Comparison of ENCODE assay signal across 11 cellular contexts in the genomic region with DNA sequence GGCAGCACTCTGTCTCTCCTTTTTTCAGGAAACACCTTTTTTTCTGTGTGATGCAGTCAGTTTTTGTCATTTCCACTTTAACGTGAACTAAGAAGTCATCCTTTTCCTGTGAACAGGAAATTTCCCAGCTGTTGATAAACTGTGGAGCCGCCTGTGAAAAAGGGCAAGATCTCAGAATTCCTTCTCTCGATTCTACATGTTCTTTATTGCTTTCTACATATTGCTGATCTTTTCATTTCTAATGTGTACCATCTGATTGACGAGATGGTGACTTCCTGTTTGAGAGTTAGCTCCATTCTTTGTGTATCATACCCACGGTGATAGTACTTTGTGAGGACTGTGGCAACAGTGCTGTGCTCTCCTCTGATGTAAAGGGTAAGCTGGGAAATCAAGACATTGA. TPM values are rescaled to one million over a fixed set of nuclear protein-coding genes. Genes with fewer than 3 reads are reported as not detected.
A peak's percentile ranks its signal among the peaks of the same experiment; 100 is the strongest.
DNase-seq lines count a peak whose midpoint lies in the region; FAIRE-seq and TF ChIP-seq lines count a peak whose summit lies in the region.
"Had no signal": no experiment of that assay in that cellular context is flagged by ENCODE, and none has a peak within 500 bp of the region (broad histone marks: within the 10 kb centered on the region; RNA-seq: fewer than 3 reads in every experiment).

No MANE protein-coding gene starts in this region.

- DNase-seq in CD14-positive monocyte (ENCODE audit: low spot score) (no peak), GM19239 (ENCODE audit: insufficient read length, low spot score) (no peak), mesothelial cell of epicardium (ENCODE audit: low spot score in 2 of 2, unreplicated experiment in 2 of 2) (no peak), anterior cingulate cortex (lab: John Stamatoyannopoulos, UW) (no peak), putamen (ENCODE audit: low spot score) (no peak)
- DNase-seq in T-helper 2 cell treated with Interferon-gamma antibody and Interleukin-4, amounts not matched to agents 5 μg/mL and 100 μg/mL, for 36 hours (ENCODE audit: low spot score): no peak
- DNase-seq in stimulated activated CD4-positive, alpha-beta T cell treated with anti-CD3 and anti-CD28 coated beads, Interleukin-4, amount 100 ng/mL, for 1 hour: no peak
- no peak for DNase-seq in stimulated activated CD4-positive, alpha-beta T cell treated with anti-CD3 and anti-CD28 coated beads, Interleukin-15, amount 100 ng/mL, for 24 hours
- DNase-seq: islet precursor cell, NCI-H526 had no signal

- peak overlapping the region; percentile 13 to 78 (median 61) for H3K27ac Mint-ChIP-seq in CD14-positive monocyte
- peak overlapping the region; percentile 67 for H3K27ac Mint-ChIP-seq in T-helper 2 cell treated with Interferon-gamma antibody and Interleukin-4, amounts not matched to agents 5 μg/mL and 100 μg/mL, for 36 hours
- peak overlapping the region; percentile 75 for H3K27ac Mint-ChIP-seq in mesothelial cell of epicardium

- intact Hi-C loops in CD14-positive monocyte (cut with micrococcal nuclease): no loop called here

- H3K4me3 Mint-ChIP-seq in CD14-positive monocyte (peak overlapping the region; percentile 37 to 85), mesothelial cell of epicardium (no peak overlapping the region)
- peak overlapping the region; percentile 76 for H3K4me3 Mint-ChIP-seq in T-helper 2 cell treated with Interferon-gamma antibody and Interleukin-4, amounts not matched to agents 5 μg/mL and 100 μg/mL, for 36 hours

- peaks cover 4 to 7% of the 10 kb centered on the region in 2 donors for H3K36me3 Mint-ChIP-seq in CD14-positive monocyte
- H3K36me3 Mint-ChIP-seq in T-helper 2 cell treated with Interferon-gamma antibody and Interleukin-4, amounts not matched to agents 5 μg/mL and 100 μg/mL, for 36 hours (ENCODE audit: low read depth): peaks cover 5% of the 10 kb centered on the region
- no peaks in the 10 kb centered on the region for H3K36me3 Mint-ChIP-seq in mesothelial cell of epicardium

- peaks cover 0 to 3% (median 0%) of the 10 kb centered on the region in 3 donors for H3K27me3 Mint-ChIP-seq in CD14-positive monocyte (ENCODE audit: low read depth in 3 of 3)
- H3K27me3 Mint-ChIP-seq in T-helper 2 cell treated with Interferon-gamma antibody and Interleukin-4, amounts not matched to agents 5 μg/mL and 100 μg/mL, for 36 hours (ENCODE audit: low read depth): no peaks in the 10 kb centered on the region
- no peaks in the 10 kb centered on the region for H3K27me3 Mint-ChIP-seq in mesothelial cell of epicardium (ENCODE audit: low read depth)

- TF ChIP-seq CTCF in CD14-positive monocyte (IDR thresholded peaks at IDR 0.05) (no peak), mesothelial cell of epicardium (IDR thresholded peaks at IDR 0.05; ENCODE audit: unreplicated experiment) (no peak)

- H3K9me3 Mint-ChIP-seq in CD14-positive monocyte: no peaks in the 10 kb centered on the region
- no peaks in the 10 kb centered on the region for H3K9me3 Mint-ChIP-seq in T-helper 2 cell treated with Interferon-gamma antibody and Interleukin-4, amounts not matched to agents 5 μg/mL and 100 μg/mL, for 36 hours
- no peaks in the 10 kb centered on the region for H3K9me3 Mint-ChIP-seq in mesothelial cell of epicardium

- peak; percentile 85 for FAIRE-seq in GM19239 (lab: Jason Lieb, UNC)
- FAIRE-seq: D721Med had no signal

- H3K4me1 Mint-ChIP-seq in CD14-positive monocyte (peaks cover 35% of the 10 kb centered on the region), mesothelial cell of epicardium (peaks cover 43% of the 10 kb centered on the region)
- H3K4me1 Mint-ChIP-seq in T-helper 2 cell treated with Interferon-gamma antibody and Interleukin-4, amounts not matched to agents 5 μg/mL and 100 μg/mL, for 36 hours (ENCODE audit: low read depth): peaks cover 55% of the 10 kb centered on the region

RNA-seq across cellular contexts. Expression of gene ADD3, which starts 50.4 kb away (rescaled TPM):
- polyA plus RNA-seq in CD14-positive monocyte: 100 to 1,000 TPM; 111 to 126 TPM
- 98.7 to 104 TPM (median 101 TPM) in 3 replicates for total RNA-seq in mesothelial cell of epicardium
